Comparison of ENCODE assay signal across 10 cellular contexts in genomic region chr17:45201457-45201856, GRCh38.
"Had no signal": no experiment of that assay in that cellular context is flagged by ENCODE, and none has a peak within 500 bp of the region (broad histone marks: within the 10 kb centered on the region; RNA-seq: fewer than 3 reads in every experiment).

No MANE protein-coding gene starts in this region.

- H3K4me3 ChIP-seq: ascending aorta, heart right ventricle, lower lobe of right lung, stomach had no signal

- DNase-seq: activated CD4-positive, alpha-beta T cell treated with anti-CD3 and anti-CD28 coated beads, Interleukin-2, amount 50 U/mL, for 1 hour; activated naive CD4-positive, alpha-beta T cell; effector CD4-positive, alpha-beta T cell; foreskin melanocyte; heart right ventricle; stimulated activated CD4-positive, alpha-beta T cell treated with anti-CD3 and anti-CD28 coated beads, Interleukin-12 subunit alpha, Interleukin-12 subunit beta, amount 100 ng/mL, for 4 hours; stimulated activated CD4-positive, alpha-beta T cell treated with anti-CD3 and anti-CD28 coated beads, Interleukin-2, amount 100 ng/mL, for 24 hours; stomach had no signal

- H3K9me3 ChIP-seq: ascending aorta, heart right ventricle, lower lobe of right lung, stomach had no signal

- H3K36me3 ChIP-seq: ascending aorta, heart right ventricle, lower lobe of right lung, stomach had no signal

- H3K27me3 ChIP-seq: ascending aorta, heart right ventricle, stomach had no signal

- H3K27ac ChIP-seq: ascending aorta, lower lobe of right lung had no signal
